33 cellular contexts compared by ENCODE assay signal in the genomic region with DNA sequence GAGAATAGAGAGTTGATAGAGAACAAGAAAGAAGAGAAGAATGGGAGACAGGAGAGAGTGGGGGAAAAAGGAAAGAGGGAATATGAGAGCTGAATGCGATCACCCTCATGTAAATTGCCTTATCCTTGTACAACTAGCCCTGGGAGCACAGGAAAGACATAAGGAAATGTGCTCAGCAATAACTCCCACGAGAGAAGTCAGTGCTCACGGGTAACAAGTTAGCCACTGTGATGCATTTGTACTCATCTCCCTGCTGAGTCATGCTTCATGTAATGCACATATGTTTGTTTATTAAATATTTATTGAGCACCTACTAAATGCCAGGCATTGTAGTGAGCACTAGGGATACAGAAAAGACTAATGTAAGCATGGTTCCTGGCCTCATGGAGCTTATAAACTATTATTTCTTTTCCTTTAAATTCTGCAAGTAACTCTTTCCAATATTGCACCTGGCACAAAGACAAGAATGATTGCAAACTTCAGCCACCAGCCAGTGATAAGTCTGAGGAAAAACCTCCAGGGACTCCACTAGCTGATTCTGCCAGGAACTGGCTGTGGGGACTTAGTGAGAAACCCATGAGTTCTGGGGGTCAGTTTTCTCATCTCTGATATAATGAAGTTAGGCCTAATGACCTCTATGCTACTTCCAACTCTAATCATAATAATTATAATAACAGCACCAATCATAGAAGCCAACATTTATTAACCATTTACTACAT.
DNase-seq lines count a peak whose midpoint lies in the region; ATAC-seq and FAIRE-seq lines count a peak whose summit lies in the region.
"Had no signal": no experiment of that assay in that cellular context is flagged by ENCODE, and none has a peak within 500 bp of the region (broad histone marks: within the 10 kb centered on the region; RNA-seq: fewer than 3 reads in every experiment).

No MANE protein-coding gene starts in this region.

- H3K27ac ChIP-seq in GM23248, result no peak overlapping the region
- H3K27ac ChIP-seq: C4-2B, cardiac muscle cell, coronary artery, gastroesophageal sphincter, hepatocyte, neural progenitor cell, pancreas had no signal

- no peaks in the 10 kb centered on the region for H3K9me2 ChIP-seq in GM23248 (ENCODE audit: insufficient read depth)

- peaks cover 6% of the 10 kb centered on the region for H3F3A ChIP-seq in GM23248 (ENCODE audit: insufficient read depth)

- peaks cover 21% of the 10 kb centered on the region for H3K4me1 ChIP-seq in GM23248 (ENCODE audit: insufficient read depth)
- H3K4me1 ChIP-seq in adipocyte (ENCODE audit: control insufficient read depth, insufficient read depth, low read length), result peaks cover 33% of the 10 kb centered on the region
- H3K4me1 ChIP-seq: gastroesophageal sphincter, neural progenitor cell, pancreas had no signal

- H3K4me2 ChIP-seq in GM23248 (ENCODE audit: unreplicated experiment), result no peak overlapping the region
- H3K4me2 ChIP-seq: hepatocyte, neural progenitor cell had no signal

- H3K9ac ChIP-seq in GM23248 (no peak overlapping the region), adipocyte (ENCODE audit: low read length) (no peak overlapping the region)
- H3K9ac ChIP-seq: neural progenitor cell had no signal

- H3K36me3 Mint-ChIP-seq in activated CD4-positive, alpha-beta memory T cell treated with anti-CD3 and anti-CD28 coated beads, Interleukin-2, amount 10 ng/mL, durations not matched to agents 7 days and 5 days (ENCODE audit: low read depth), result no peaks in the 10 kb centered on the region
- H3K36me3 Mint-ChIP-seq: activated naive CD4-positive, alpha-beta T cell treated with anti-CD3 and anti-CD28 coated beads, Interleukin-2, amount 10 ng/mL, durations not matched to agents 7 days and 5 days; neural progenitor cell had no signal

- no peak overlapping the region for H3K4me3 Mint-ChIP-seq in activated CD4-positive, alpha-beta memory T cell treated with anti-CD3 and anti-CD28 coated beads, Interleukin-2, amount 10 ng/mL, durations not matched to agents 7 days and 5 days
- H3K4me3 Mint-ChIP-seq: activated naive CD4-positive, alpha-beta T cell treated with anti-CD3 and anti-CD28 coated beads, Interleukin-2, amount 10 ng/mL, durations not matched to agents 7 days and 5 days; activated T-helper 1 cell treated with anti-CD3 and anti-CD28 coated beads, Interleukin-12 subunit alpha, Interleukin-12 subunit beta, Interleukin-2, Interleukin-4 antibody, amounts not matched to agents 30 ng/mL and 10 ng/mL and 1 ng/mL, durations not matched to agents 14 hours and 24 hours and 36 hours; neural progenitor cell had no signal

- no peak overlapping the region for H3K4me3 ChIP-seq in GM23248
- no peak overlapping the region for H3K4me3 ChIP-seq in adipocyte (ENCODE audit: low read length)
- H3K4me3 ChIP-seq: cardiac muscle cell, coronary artery, gastroesophageal sphincter, hepatocyte, neural progenitor cell, pancreas had no signal

- H3K9me3 ChIP-seq in GM23248 (ENCODE audit: low read depth) (no peaks in the 10 kb centered on the region), adipocyte (ENCODE audit: control insufficient read depth, low read length) (no peaks in the 10 kb centered on the region)
- H3K9me3 ChIP-seq: gastroesophageal sphincter, pancreas had no signal

- POLR2A ChIA-PET in activated CD4-positive, alpha-beta memory T cell treated with anti-CD3 and anti-CD28 coated beads, Interleukin-2, amount 10 ng/mL, durations not matched to agents 7 days and 5 days (lab: Charles Lee), result no interaction called here

- H3K27ac Mint-ChIP-seq in activated CD4-positive, alpha-beta memory T cell treated with anti-CD3 and anti-CD28 coated beads, Interleukin-2, amount 10 ng/mL, durations not matched to agents 7 days and 5 days, result no peak overlapping the region
- H3K27ac Mint-ChIP-seq: activated naive CD4-positive, alpha-beta T cell treated with anti-CD3 and anti-CD28 coated beads, Interleukin-2, amount 10 ng/mL, durations not matched to agents 7 days and 5 days; activated T-helper 1 cell treated with anti-CD3 and anti-CD28 coated beads, Interleukin-12 subunit alpha, Interleukin-12 subunit beta, Interleukin-2, Interleukin-4 antibody, amounts not matched to agents 30 ng/mL and 10 ng/mL and 1 ng/mL, durations not matched to agents 14 hours and 24 hours and 36 hours; neural progenitor cell had no signal

- H2AFZ ChIP-seq in GM23248, result no peak overlapping the region
- H2AFZ ChIP-seq: hepatocyte had no signal

- no peak for FAIRE-seq in frontal cortex (lab: Jason Lieb, UNC)
- FAIRE-seq: G401.6, pancreas had no signal

- 41 to 54% methylated on average over 3 of the region's 3 CpGs for WGBS in GM23248 (ENCODE audit: low coverage in 1 of 2, low lambda C conversion rate in 2 of 2, missing lambda C conversion rate in 2 of 2), 2 experiments

- no peaks in the 10 kb centered on the region for H4K20me1 ChIP-seq in GM23248 (ENCODE audit: insufficient read depth)

- peak; percentile 56 for ATAC-seq in sciatic nerve
- ATAC-seq: gastroesophageal sphincter, pancreas, PC-3 had no signal

- H3K27me3 ChIP-seq in GM23248 (replicated peaks; ENCODE audit: insufficient read depth) (no peaks in the 10 kb centered on the region), adipocyte (replicated peaks; ENCODE audit: control insufficient read depth, insufficient read depth, low read length) (no peaks in the 10 kb centered on the region)
- H3K27me3 ChIP-seq: gastroesophageal sphincter, hepatocyte, neural progenitor cell, pancreas had no signal

- no peaks in the 10 kb centered on the region for H3K79me2 ChIP-seq in GM23248 (ENCODE audit: insufficient read depth)
- H3K79me2 ChIP-seq: hepatocyte had no signal

- H3K9me3 Mint-ChIP-seq in activated CD4-positive, alpha-beta memory T cell treated with anti-CD3 and anti-CD28 coated beads, Interleukin-2, amount 10 ng/mL, durations not matched to agents 7 days and 5 days, result no peaks in the 10 kb centered on the region
- H3K9me3 Mint-ChIP-seq: activated naive CD4-positive, alpha-beta T cell treated with anti-CD3 and anti-CD28 coated beads, Interleukin-2, amount 10 ng/mL, durations not matched to agents 7 days and 5 days; activated T-helper 1 cell treated with anti-CD3 and anti-CD28 coated beads, Interleukin-12 subunit alpha, Interleukin-12 subunit beta, Interleukin-2, Interleukin-4 antibody, amounts not matched to agents 30 ng/mL and 10 ng/mL and 1 ng/mL, durations not matched to agents 14 hours and 24 hours and 36 hours; neural progenitor cell had no signal

- peaks cover 4% of the 10 kb centered on the region for H3K27me3 Mint-ChIP-seq in activated CD4-positive, alpha-beta memory T cell treated with anti-CD3 and anti-CD28 coated beads, Interleukin-2, amount 10 ng/mL, durations not matched to agents 7 days and 5 days

- CTCF ChIA-PET in activated CD4-positive, alpha-beta memory T cell treated with anti-CD3 and anti-CD28 coated beads, Interleukin-2, amount 10 ng/mL, durations not matched to agents 7 days and 5 days (lab: Charles Lee), result no interaction called here

- no peaks in the 10 kb centered on the region for H3K36me3 ChIP-seq in GM23248 (ENCODE audit: low read depth)
- H3K36me3 ChIP-seq in adipocyte (ENCODE audit: control insufficient read depth, insufficient read depth, low read length, severe bottlenecking), result no peaks in the 10 kb centered on the region
- H3K36me3 ChIP-seq: cardiac muscle cell, gastroesophageal sphincter, neural progenitor cell, pancreas had no signal

- DNase-seq in GM23248, result peak; percentile 56
- DNase-seq in adipocyte (ENCODE audit: low read depth), result peak; percentile 44
- peak; percentile 22 for DNase-seq in fibroblast of gingiva (ENCODE audit: low read depth)
- DNase-seq in sciatic nerve (ENCODE audit: low spot score), result no peak
- DNase-seq in frontal cortex (ENCODE audit: low spot score in 2 of 2), result no peak
- no peak for DNase-seq in H4 (ENCODE audit: low spot score)
- DNase-seq in activated CD4-positive, alpha-beta memory T cell treated with anti-CD3 and anti-CD28 coated beads, Interleukin-2, amount 10 ng/mL, durations not matched to agents 7 days and 5 days, result no peak
- DNase-seq in KG1 (lab: John Stamatoyannopoulos, UW), result no peak
- DNase-seq: activated CD4-positive, alpha-beta T cell treated with anti-CD3 and anti-CD28 coated beads, Interleukin-2, amount 50 U/mL, for 4 hours; activated CD8-positive, alpha-beta memory T cell treated with anti-CD3 and anti-CD28 coated beads, Interleukin-2, amount 50 U/mL, for 4 hours; activated naive CD4-positive, alpha-beta T cell treated with anti-CD3 and anti-CD28 coated beads, Interleukin-2, amount 10 ng/mL, durations not matched to agents 7 days and 5 days; amygdala; COR-L47; effector memory CD4-positive, alpha-beta T cell; MM.1S; NCI-H1105 treated with DMSO at 0.1 percent for 48 hours; NCI-H1930; NCI-H526; NK-92 treated with Interleukin-12 subunit alpha and Interleukin-12 subunit beta, amount 100 ng/mL, for 24 hours; pancreas; PC-3; SHP77; stimulated activated CD4-positive, alpha-beta T cell treated with anti-CD3 and anti-CD28 coated beads, Interleukin-1b, Interleukin-23, amount 100 ng/mL, for 48 hours; stimulated activated naive CD4-positive, alpha-beta T cell treated with Interleukin-2 at 50 U/mL for 16 hours; T-helper 2 cell had no signal

- in situ Hi-C loops in GM23248 (cut with MboI), result no loop called here

- H3K4me1 Mint-ChIP-seq in activated CD4-positive, alpha-beta memory T cell treated with anti-CD3 and anti-CD28 coated beads, Interleukin-2, amount 10 ng/mL, durations not matched to agents 7 days and 5 days, result no peaks in the 10 kb centered on the region
- H3K4me1 Mint-ChIP-seq: activated naive CD4-positive, alpha-beta T cell treated with anti-CD3 and anti-CD28 coated beads, Interleukin-2, amount 10 ng/mL, durations not matched to agents 7 days and 5 days; neural progenitor cell had no signal

- intact Hi-C loops in sciatic nerve (cut with DNase I), result no loop called here

Comparison
In these comparisons a context has a peak if more than half of its experiments do, and no peak if none do; other contexts are left out.
1. DNase-seq: peak in GM23248 (single experiment), adipocyte (single experiment) and fibroblast of gingiva (single experiment); none in sciatic nerve (single experiment), frontal cortex (0 of 2), H4 (single experiment), activated CD4-positive, alpha-beta memory T cell treated with anti-CD3 and anti-CD28 coated beads, Interleukin-2, amount 10 ng/mL, durations not matched to agents 7 days and 5 days (single experiment) and KG1 (single experiment).